ENCODE assay signal across 2 cellular contexts in the genomic region with DNA sequence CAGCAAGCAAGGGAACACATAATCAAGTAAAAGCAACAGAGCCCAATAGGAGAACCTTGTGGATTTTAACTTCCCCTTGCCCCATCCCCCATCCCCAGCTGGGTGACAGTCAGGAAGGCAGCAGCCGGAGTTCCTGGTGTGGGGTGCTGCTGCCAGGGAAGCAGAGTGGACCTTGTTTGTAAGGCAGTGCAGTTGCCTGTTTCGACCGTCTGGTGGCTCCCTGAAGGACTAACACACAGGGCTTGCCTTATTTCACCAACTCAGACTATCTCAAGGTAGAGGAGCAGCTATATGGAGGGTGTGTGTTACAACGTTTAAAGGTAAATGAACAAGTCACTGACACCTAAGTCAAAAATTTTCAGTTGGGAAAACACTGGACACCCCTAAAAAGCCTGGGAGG.
TF ChIP-seq lines count a peak whose summit lies in the region.

No MANE protein-coding gene starts in this region.

TF ChIP-seq in SK-N-SH treated with all-trans-retinoic acid at 6 μM for 48 hours, 23 proteins besides CTCF, POLR2A, EP300 and RAD21 (continued from another document):
- TF ChIP-seq RARB (CRISPR knock-in tag; IDR thresholded peaks at IDR 0.05): no peak
- no peak for TF ChIP-seq ESRRG (CRISPR knock-in tag; IDR thresholded peaks at IDR 0.05)
- TF ChIP-seq, protein P1, sequence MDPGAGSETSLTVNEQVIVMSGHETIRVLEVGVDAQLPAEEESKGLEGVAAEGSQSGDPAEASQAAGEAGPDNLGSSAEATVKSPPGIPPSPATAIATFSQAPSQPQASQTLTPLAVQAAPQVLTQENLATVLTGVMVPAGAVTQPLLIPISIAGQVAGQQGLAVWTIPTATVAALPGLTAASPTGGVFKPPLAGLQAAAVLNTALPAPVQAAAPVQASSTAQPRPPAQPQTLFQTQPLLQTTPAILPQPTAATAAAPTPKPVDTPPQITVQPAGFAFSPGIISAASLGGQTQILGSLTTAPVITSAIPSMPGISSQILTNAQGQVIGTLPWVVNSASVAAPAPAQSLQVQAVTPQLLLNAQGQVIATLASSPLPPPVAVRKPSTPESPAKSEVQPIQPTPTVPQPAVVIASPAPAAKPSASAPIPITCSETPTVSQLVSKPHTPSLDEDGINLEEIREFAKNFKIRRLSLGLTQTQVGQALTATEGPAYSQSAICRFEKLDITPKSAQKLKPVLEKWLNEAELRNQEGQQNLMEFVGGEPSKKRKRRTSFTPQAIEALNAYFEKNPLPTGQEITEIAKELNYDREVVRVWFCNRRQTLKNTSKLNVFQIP (CRISPR knock-in tag; IDR thresholded peaks at IDR 0.05; ENCODE audit: borderline replicate concordance, low read depth): no peak
- TF ChIP-seq GLIS3 (CRISPR knock-in tag; IDR thresholded peaks at IDR 0.05): no peak
- TF ChIP-seq ARNTL (CRISPR knock-in tag; IDR thresholded peaks at IDR 0.05; ENCODE audit: borderline replicate concordance, low read depth): no peak
- no peak for TF ChIP-seq TCF4 (CRISPR knock-in tag; IDR thresholded peaks at IDR 0.05; ENCODE audit: borderline replicate concordance)
- TF ChIP-seq CSDC2 (CRISPR knock-in tag; IDR thresholded peaks at IDR 0.05): no peak
TF ChIP-seq in SK-N-SH treated with all-trans-retinoic acid at 6 μM for 48 hours: peak in this region for 0.

TF ChIP-seq in H1, 55 proteins besides CTCF, POLR2A, EP300 and RAD21:
- no peak for TF ChIP-seq TBP (IDR thresholded peaks at IDR 0.05; ENCODE audit: low read depth, low read length)
- TF ChIP-seq JUN (IDR thresholded peaks at IDR 0.05; ENCODE audit: low read depth, low read length): no peak
- no peak for TF ChIP-seq BRCA1 (IDR thresholded peaks at IDR 0.05; ENCODE audit: low read depth, low read length)
- TF ChIP-seq CREB1 (IDR thresholded peaks at IDR 0.05): no peak
- TF ChIP-seq POU5F1 (IDR thresholded peaks at IDR 0.05; ENCODE audit: low read depth, low read length): no peak
- TF ChIP-seq SAP30 (IDR thresholded peaks at IDR 0.05; ENCODE audit: insufficient read depth, insufficient replicate concordance, low read length): no peak
- no peak for TF ChIP-seq POLR2AphosphoS5 (IDR thresholded peaks at IDR 0.05; ENCODE audit: low read depth, low read length)
- TF ChIP-seq JUND (IDR thresholded peaks at IDR 0.05; ENCODE audit: low read length): no peak
- TF ChIP-seq CTBP2 (IDR thresholded peaks at IDR 0.05; ENCODE audit: borderline replicate concordance, insufficient read depth, insufficient read length, low read length): no peak
- no peak for TF ChIP-seq RBBP5 (IDR thresholded peaks at IDR 0.05; ENCODE audit: borderline replicate concordance, low read depth, low read length)
- TF ChIP-seq, protein P2, sequence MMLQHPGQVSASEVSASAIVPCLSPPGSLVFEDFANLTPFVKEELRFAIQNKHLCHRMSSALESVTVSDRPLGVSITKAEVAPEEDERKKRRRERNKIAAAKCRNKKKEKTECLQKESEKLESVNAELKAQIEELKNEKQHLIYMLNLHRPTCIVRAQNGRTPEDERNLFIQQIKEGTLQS (IDR thresholded peaks at IDR 0.05; ENCODE audit: insufficient read depth, low read depth, low read length): no peak
- TF ChIP-seq, protein P3, sequence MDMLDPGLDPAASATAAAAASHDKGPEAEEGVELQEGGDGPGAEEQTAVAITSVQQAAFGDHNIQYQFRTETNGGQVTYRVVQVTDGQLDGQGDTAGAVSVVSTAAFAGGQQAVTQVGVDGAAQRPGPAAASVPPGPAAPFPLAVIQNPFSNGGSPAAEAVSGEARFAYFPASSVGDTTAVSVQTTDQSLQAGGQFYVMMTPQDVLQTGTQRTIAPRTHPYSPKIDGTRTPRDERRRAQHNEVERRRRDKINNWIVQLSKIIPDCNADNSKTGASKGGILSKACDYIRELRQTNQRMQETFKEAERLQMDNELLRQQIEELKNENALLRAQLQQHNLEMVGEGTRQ (IDR thresholded peaks at IDR 0.05; ENCODE audit: low read length): no peak
- TF ChIP-seq ZNF274 (IDR thresholded peaks at IDR 0.05; ENCODE audit: borderline replicate concordance, extremely low read depth, low read length): no peak
- TF ChIP-seq EGR1 (IDR thresholded peaks at IDR 0.05; ENCODE audit: borderline replicate concordance, low read depth, low read length): no peak
- TF ChIP-seq BACH1 (IDR thresholded peaks at IDR 0.05; ENCODE audit: low read length): no peak
TF ChIP-seq in H1: peak in this region for 0.
